ENCODE assay signal across 3 cellular contexts in the genomic region with DNA sequence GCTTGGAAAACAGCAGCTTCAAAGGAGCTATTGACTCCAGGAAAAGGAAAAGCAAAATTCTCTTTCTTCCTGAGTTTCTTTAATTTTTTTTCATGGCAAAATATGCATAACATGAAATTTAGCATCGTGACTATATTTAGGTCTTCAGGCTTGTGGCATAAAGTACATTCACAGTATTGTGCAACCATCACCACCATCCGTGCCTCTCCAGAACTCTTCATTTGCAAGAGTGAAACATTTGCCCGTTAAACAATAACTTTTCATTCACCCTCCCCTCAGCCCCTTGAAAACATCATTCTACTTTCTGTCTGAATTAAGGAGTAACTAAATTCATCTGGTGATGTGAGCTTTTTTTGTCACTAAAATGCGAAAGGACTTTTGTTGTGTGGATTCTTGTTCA.
A peak's percentile ranks its signal among the peaks of the same experiment; 100 is the strongest.
TF ChIP-seq lines count a peak whose summit lies in the region.

No MANE protein-coding gene starts in this region.

TF ChIP-seq in SK-N-SH, 30 proteins besides CTCF, POLR2A, EP300 and RAD21:
- TF ChIP-seq FOSL2 (IDR thresholded peaks at IDR 0.05; ENCODE audit: borderline replicate concordance, low read depth): no peak
- no peak for TF ChIP-seq CHD2 (IDR thresholded peaks at IDR 0.05; ENCODE audit: low read length, partially characterized antibody)
- no peak for TF ChIP-seq FOXM1 (IDR thresholded peaks at IDR 0.05; ENCODE audit: low read depth)
- TF ChIP-seq MXI1 (IDR thresholded peaks at IDR 0.05; ENCODE audit: low read depth, low read length): no peak
- no peak for TF ChIP-seq RXRA (IDR thresholded peaks at IDR 0.05; ENCODE audit: borderline replicate concordance, low read depth)
- no peak for TF ChIP-seq TAF1 (IDR thresholded peaks at IDR 0.05; ENCODE audit: borderline replicate concordance, low read depth, low read length)
- TF ChIP-seq YY1 (IDR thresholded peaks at IDR 0.05; ENCODE audit: low read depth): no peak
- no peak for TF ChIP-seq RFX5 (IDR thresholded peaks at IDR 0.05; ENCODE audit: low read length)
- no peak for TF ChIP-seq SIN3A (IDR thresholded peaks at IDR 0.05; ENCODE audit: borderline replicate concordance, low read depth, low read length)
- TF ChIP-seq NFIC (IDR thresholded peaks at IDR 0.05; ENCODE audit: borderline replicate concordance): no peak
- TF ChIP-seq, protein P1, sequence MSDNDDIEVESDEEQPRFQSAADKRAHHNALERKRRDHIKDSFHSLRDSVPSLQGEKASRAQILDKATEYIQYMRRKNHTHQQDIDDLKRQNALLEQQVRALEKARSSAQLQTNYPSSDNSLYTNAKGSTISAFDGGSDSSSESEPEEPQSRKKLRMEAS (IDR thresholded peaks at IDR 0.05; ENCODE audit: low read depth): no peak

TF ChIP-seq in SK-N-SH treated with all-trans-retinoic acid at 6 μM for 48 hours, 23 proteins besides CTCF, POLR2A, EP300 and RAD21:
- TF ChIP-seq, protein P2, sequence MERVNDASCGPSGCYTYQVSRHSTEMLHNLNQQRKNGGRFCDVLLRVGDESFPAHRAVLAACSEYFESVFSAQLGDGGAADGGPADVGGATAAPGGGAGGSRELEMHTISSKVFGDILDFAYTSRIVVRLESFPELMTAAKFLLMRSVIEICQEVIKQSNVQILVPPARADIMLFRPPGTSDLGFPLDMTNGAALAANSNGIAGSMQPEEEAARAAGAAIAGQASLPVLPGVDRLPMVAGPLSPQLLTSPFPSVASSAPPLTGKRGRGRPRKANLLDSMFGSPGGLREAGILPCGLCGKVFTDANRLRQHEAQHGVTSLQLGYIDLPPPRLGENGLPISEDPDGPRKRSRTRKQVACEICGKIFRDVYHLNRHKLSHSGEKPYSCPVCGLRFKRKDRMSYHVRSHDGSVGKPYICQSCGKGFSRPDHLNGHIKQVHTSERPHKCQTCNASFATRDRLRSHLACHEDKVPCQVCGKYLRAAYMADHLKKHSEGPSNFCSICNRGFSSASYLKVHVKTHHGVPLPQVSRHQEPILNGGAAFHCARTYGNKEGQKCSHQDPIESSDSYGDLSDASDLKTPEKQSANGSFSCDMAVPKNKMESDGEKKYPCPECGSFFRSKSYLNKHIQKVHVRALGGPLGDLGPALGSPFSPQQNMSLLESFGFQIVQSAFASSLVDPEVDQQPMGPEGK (CRISPR knock-in tag; IDR thresholded peaks at IDR 0.05; ENCODE audit: borderline replicate concordance): no peak
- no peak for TF ChIP-seq ZNF8 (CRISPR knock-in tag; IDR thresholded peaks at IDR 0.05)
- TF ChIP-seq TCF4 (CRISPR knock-in tag; IDR thresholded peaks at IDR 0.05; ENCODE audit: borderline replicate concordance): no peak
- no peak for TF ChIP-seq RARB (CRISPR knock-in tag; IDR thresholded peaks at IDR 0.05)
- TF ChIP-seq, protein P3, sequence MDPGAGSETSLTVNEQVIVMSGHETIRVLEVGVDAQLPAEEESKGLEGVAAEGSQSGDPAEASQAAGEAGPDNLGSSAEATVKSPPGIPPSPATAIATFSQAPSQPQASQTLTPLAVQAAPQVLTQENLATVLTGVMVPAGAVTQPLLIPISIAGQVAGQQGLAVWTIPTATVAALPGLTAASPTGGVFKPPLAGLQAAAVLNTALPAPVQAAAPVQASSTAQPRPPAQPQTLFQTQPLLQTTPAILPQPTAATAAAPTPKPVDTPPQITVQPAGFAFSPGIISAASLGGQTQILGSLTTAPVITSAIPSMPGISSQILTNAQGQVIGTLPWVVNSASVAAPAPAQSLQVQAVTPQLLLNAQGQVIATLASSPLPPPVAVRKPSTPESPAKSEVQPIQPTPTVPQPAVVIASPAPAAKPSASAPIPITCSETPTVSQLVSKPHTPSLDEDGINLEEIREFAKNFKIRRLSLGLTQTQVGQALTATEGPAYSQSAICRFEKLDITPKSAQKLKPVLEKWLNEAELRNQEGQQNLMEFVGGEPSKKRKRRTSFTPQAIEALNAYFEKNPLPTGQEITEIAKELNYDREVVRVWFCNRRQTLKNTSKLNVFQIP (CRISPR knock-in tag; IDR thresholded peaks at IDR 0.05; ENCODE audit: borderline replicate concordance, low read depth): no peak
- no peak for TF ChIP-seq GLIS3 (CRISPR knock-in tag; IDR thresholded peaks at IDR 0.05)
- no peak for TF ChIP-seq TOX (CRISPR knock-in tag; IDR thresholded peaks at IDR 0.05; ENCODE audit: borderline replicate concordance)
- TF ChIP-seq CSDC2 (CRISPR knock-in tag; IDR thresholded peaks at IDR 0.05): no peak
- no peak for TF ChIP-seq ZFP3 (CRISPR knock-in tag; IDR thresholded peaks at IDR 0.05)
- no peak for TF ChIP-seq ARNTL (CRISPR knock-in tag; IDR thresholded peaks at IDR 0.05; ENCODE audit: borderline replicate concordance, low read depth)

TF ChIP-seq in K562, 482 proteins besides CTCF, POLR2A, EP300 and RAD21:
- TF ChIP-seq CEBPB (tag; IDR thresholded peaks at IDR 0.05): peak; percentile 41; the same call in 1 of the 2 replicates
- TF ChIP-seq CEBPG (CRISPR knock-in tag; IDR thresholded peaks at IDR 0.05): no peak
- peak in 1 of 2 experiments; percentile 27; a peak in 1 of 4 replicates for TF ChIP-seq CEBPG (tag; conservative IDR thresholded peaks at IDR 0.05 in 1 of 2, IDR thresholded peaks at IDR 0.05 in 1 of 2)
- TF ChIP-seq, protein P2 (CRISPR knock-in tag; IDR thresholded peaks at IDR 0.05; ENCODE audit: borderline replicate concordance): no peak
